11 cellular contexts compared by ENCODE assay signal in the genomic region with DNA sequence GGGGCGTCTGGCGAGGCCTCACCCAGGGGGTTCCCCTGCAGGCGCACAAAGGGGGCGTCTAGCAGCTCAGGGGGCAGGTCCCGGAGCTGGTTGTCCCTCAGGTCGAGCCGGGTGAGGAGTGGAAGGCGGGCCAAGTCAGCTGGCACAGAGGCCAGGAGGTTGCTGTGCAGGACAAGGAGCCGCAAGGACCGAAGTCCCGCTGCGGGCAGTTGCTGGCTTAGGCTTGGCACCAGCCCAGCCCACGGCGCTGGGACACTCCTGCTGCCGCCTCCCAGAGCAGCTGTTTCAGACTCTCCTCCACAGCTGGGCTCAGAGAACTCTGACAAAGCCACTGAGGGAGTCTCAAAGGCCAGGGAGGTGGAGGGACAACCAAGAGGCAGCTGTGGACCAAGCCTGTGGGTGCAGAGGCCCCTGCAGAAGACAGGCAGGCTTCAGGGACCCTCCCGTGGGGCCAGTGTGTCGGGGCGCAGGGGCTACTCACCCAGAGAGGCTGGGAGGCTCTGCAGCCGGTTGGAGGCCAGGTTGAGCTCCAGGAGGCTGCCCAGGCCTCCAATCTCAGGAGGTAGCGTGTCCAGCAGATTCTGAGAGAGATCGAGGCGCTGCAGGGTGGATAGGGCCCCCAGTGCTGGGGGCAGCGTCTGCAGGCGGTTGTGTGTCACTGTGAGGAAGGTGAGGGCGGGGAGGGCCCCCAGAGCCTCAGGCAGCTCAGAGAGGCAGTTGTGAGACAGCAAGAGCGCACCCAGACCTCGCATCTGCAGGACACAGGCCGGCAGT. TPM values are rescaled to one million over a fixed set of nuclear protein-coding genes. Genes with fewer than 3 reads are reported as not detected.
A peak's percentile ranks its signal among the peaks of the same experiment; 100 is the strongest.
DNase-seq lines count a peak whose midpoint lies in the region; ATAC-seq and TF ChIP-seq lines count a peak whose summit lies in the region.
"Had no signal": no experiment of that assay in that cellular context is flagged by ENCODE, and none has a peak within 500 bp of the region (broad histone marks: within the 10 kb centered on the region; RNA-seq: fewer than 3 reads in every experiment).

No MANE protein-coding gene starts in this region.

- H3K36me3 Mint-ChIP-seq in activated naive CD8-positive, alpha-beta T cell treated with anti-CD3 and anti-CD28 coated beads, Interleukin-2, amount 10 ng/mL, durations not matched to agents 7 days and 5 days = peaks cover 3% of the 10 kb centered on the region
- H3K36me3 Mint-ChIP-seq in activated naive CD8-positive, alpha-beta T cell treated with anti-CD3 and anti-CD28 coated beads for 36 hours = peaks cover 6% of the 10 kb centered on the region
- H3K36me3 Mint-ChIP-seq in activated CD8-positive, alpha-beta T cell treated with anti-CD3 and anti-CD28 coated beads for 36 hours (ENCODE audit: low read depth) = peaks cover 3% of the 10 kb centered on the region
- no peaks in the 10 kb centered on the region for H3K36me3 Mint-ChIP-seq in stimulated activated effector memory CD8-positive, alpha-beta T cell treated with anti-CD3 and anti-CD28 coated beads, Interleukin-12 subunit alpha, Interleukin-12 subunit beta, amount 100 ng/mL, for 72 hours

- intact Hi-C loops in activated CD8-positive, alpha-beta T cell treated with anti-CD3 and anti-CD28 coated beads for 36 hours (cut with micrococcal nuclease) = no loop called here

- POLR2A ChIA-PET in activated naive CD8-positive, alpha-beta T cell treated with anti-CD3 and anti-CD28 coated beads, Interleukin-2, amount 10 ng/mL, durations not matched to agents 7 days and 5 days (lab: Charles Lee) = interaction anchor here (2.9 kb wide), 2 partner anchors 16 to 40 kb away, joined by 9 to 13 read pairs; partner anchors contain the start of genes PNPLA2, POLR2L and TSPAN4
- POLR2A ChIA-PET in activated CD8-positive, alpha-beta T cell treated with anti-CD3 and anti-CD28 coated beads for 36 hours (lab: Charles Lee) = interaction anchor here (1.0 to 3.5 kb wide), 3 partner anchors 9 to 16 kb away, joined by 3 to 22 read pairs (median 3); partner anchors contain the start of gene PNPLA2

- H3K27me3 Mint-ChIP-seq in activated naive CD8-positive, alpha-beta T cell treated with anti-CD3 and anti-CD28 coated beads, Interleukin-2, amount 10 ng/mL, durations not matched to agents 7 days and 5 days = no peaks in the 10 kb centered on the region
- H3K27me3 Mint-ChIP-seq in activated naive CD8-positive, alpha-beta T cell treated with anti-CD3 and anti-CD28 coated beads for 36 hours = no peaks in the 10 kb centered on the region
- no peaks in the 10 kb centered on the region for H3K27me3 Mint-ChIP-seq in activated CD8-positive, alpha-beta T cell treated with anti-CD3 and anti-CD28 coated beads for 36 hours

- no peak overlapping the region for H3K27ac Mint-ChIP-seq in activated naive CD8-positive, alpha-beta T cell treated with anti-CD3 and anti-CD28 coated beads, Interleukin-2, amount 10 ng/mL, durations not matched to agents 7 days and 5 days
- no peak overlapping the region for H3K27ac Mint-ChIP-seq in activated naive CD8-positive, alpha-beta T cell treated with anti-CD3 and anti-CD28 coated beads for 36 hours
- H3K27ac Mint-ChIP-seq in activated CD8-positive, alpha-beta T cell treated with anti-CD3 and anti-CD28 coated beads for 36 hours = no peak overlapping the region
- no peak overlapping the region for H3K27ac Mint-ChIP-seq in stimulated activated effector memory CD8-positive, alpha-beta T cell treated with anti-CD3 and anti-CD28 coated beads, Interleukin-12 subunit alpha, Interleukin-12 subunit beta, amount 100 ng/mL, for 72 hours

- H3K9me3 Mint-ChIP-seq in activated naive CD8-positive, alpha-beta T cell treated with anti-CD3 and anti-CD28 coated beads, Interleukin-2, amount 10 ng/mL, durations not matched to agents 7 days and 5 days = no peaks in the 10 kb centered on the region
- H3K9me3 Mint-ChIP-seq in activated naive CD8-positive, alpha-beta T cell treated with anti-CD3 and anti-CD28 coated beads for 36 hours = no peaks in the 10 kb centered on the region
- H3K9me3 Mint-ChIP-seq in activated CD8-positive, alpha-beta T cell treated with anti-CD3 and anti-CD28 coated beads for 36 hours = no peaks in the 10 kb centered on the region
- H3K9me3 Mint-ChIP-seq in stimulated activated effector memory CD8-positive, alpha-beta T cell treated with anti-CD3 and anti-CD28 coated beads, Interleukin-12 subunit alpha, Interleukin-12 subunit beta, amount 100 ng/mL, for 72 hours = no peaks in the 10 kb centered on the region

- no peak for DNase-seq in activated naive CD8-positive, alpha-beta T cell treated with anti-CD3 and anti-CD28 coated beads, Interleukin-2, amount 10 ng/mL, durations not matched to agents 7 days and 5 days
- DNase-seq in activated naive CD8-positive, alpha-beta T cell treated with anti-CD3 and anti-CD28 coated beads for 36 hours = no peak
- no peak for DNase-seq in activated CD8-positive, alpha-beta T cell treated with anti-CD3 and anti-CD28 coated beads for 36 hours
- DNase-seq in stimulated activated effector memory CD8-positive, alpha-beta T cell treated with anti-CD3 and anti-CD28 coated beads, Interleukin-12 subunit alpha, Interleukin-12 subunit beta, amount 100 ng/mL, for 72 hours (ENCODE audit: low spot score in 2 of 2) = no peak
- no peak for DNase-seq in NCI-H1417 (lab: John Stamatoyannopoulos, UW)
- DNase-seq: C1 segment of cervical spinal cord; NCI-H2081 treated with DMSO at 0.1 percent for 48 hours; NK-92 treated with Interleukin-12 subunit alpha and Interleukin-12 subunit beta, amount 100 ng/mL, for 24 hours; psoas muscle had no signal

- ATAC-seq in activated naive CD8-positive, alpha-beta T cell treated with anti-CD3 and anti-CD28 coated beads, Interleukin-2, amount 10 ng/mL, durations not matched to agents 7 days and 5 days (ENCODE audit: low read depth) = no peak
- no peak for ATAC-seq in activated CD8-positive, alpha-beta T cell treated with anti-CD3 and anti-CD28 coated beads for 36 hours
- no peak for ATAC-seq in stimulated activated effector memory CD8-positive, alpha-beta T cell treated with anti-CD3 and anti-CD28 coated beads, Interleukin-12 subunit alpha, Interleukin-12 subunit beta, amount 100 ng/mL, for 72 hours
- no peak for ATAC-seq in GM18502 (IDR thresholded peaks at IDR 0.05; ENCODE audit: poor library complexity, unreplicated experiment)
- ATAC-seq: K562, psoas muscle had no signal

- H3K4me1 Mint-ChIP-seq in activated naive CD8-positive, alpha-beta T cell treated with anti-CD3 and anti-CD28 coated beads, Interleukin-2, amount 10 ng/mL, durations not matched to agents 7 days and 5 days = peaks cover 6% of the 10 kb centered on the region
- peaks cover 19% of the 10 kb centered on the region for H3K4me1 Mint-ChIP-seq in activated naive CD8-positive, alpha-beta T cell treated with anti-CD3 and anti-CD28 coated beads for 36 hours
- H3K4me1 Mint-ChIP-seq in activated CD8-positive, alpha-beta T cell treated with anti-CD3 and anti-CD28 coated beads for 36 hours (ENCODE audit: low read depth) = peaks cover 2% of the 10 kb centered on the region
- H3K4me1 Mint-ChIP-seq in stimulated activated effector memory CD8-positive, alpha-beta T cell treated with anti-CD3 and anti-CD28 coated beads, Interleukin-12 subunit alpha, Interleukin-12 subunit beta, amount 100 ng/mL, for 72 hours = peaks cover 9% of the 10 kb centered on the region

- no peak for TF ChIP-seq CTCF in activated CD8-positive, alpha-beta T cell treated with anti-CD3 and anti-CD28 coated beads for 36 hours (IDR thresholded peaks at IDR 0.05)

- CTCF ChIA-PET in activated CD8-positive, alpha-beta T cell treated with anti-CD3 and anti-CD28 coated beads for 36 hours (lab: Charles Lee) = no interaction called here

- peak overlapping the region; percentile 84 for H3K4me3 Mint-ChIP-seq in activated naive CD8-positive, alpha-beta T cell treated with anti-CD3 and anti-CD28 coated beads, Interleukin-2, amount 10 ng/mL, durations not matched to agents 7 days and 5 days
- H3K4me3 Mint-ChIP-seq in activated naive CD8-positive, alpha-beta T cell treated with anti-CD3 and anti-CD28 coated beads for 36 hours = no peak overlapping the region
- peak overlapping the region; percentile 38 for H3K4me3 Mint-ChIP-seq in activated CD8-positive, alpha-beta T cell treated with anti-CD3 and anti-CD28 coated beads for 36 hours
- H3K4me3 Mint-ChIP-seq in stimulated activated effector memory CD8-positive, alpha-beta T cell treated with anti-CD3 and anti-CD28 coated beads, Interleukin-12 subunit alpha, Interleukin-12 subunit beta, amount 100 ng/mL, for 72 hours = peak overlapping the region; percentile 74

RNA-seq across cellular contexts. Expression of gene PIDD1, which starts 2.2 kb away (rescaled TPM):
- total RNA-seq in activated naive CD8-positive, alpha-beta T cell treated with anti-CD3 and anti-CD28 coated beads, Interleukin-2, amount 10 ng/mL, durations not matched to agents 7 days and 5 days = 10 to 100 TPM; 53.4 to 53.6 TPM
- total RNA-seq in activated naive CD8-positive, alpha-beta T cell treated with anti-CD3 and anti-CD28 coated beads for 36 hours = 10 to 100 TPM; 29.4 to 30.5 TPM
- total RNA-seq in activated CD8-positive, alpha-beta T cell treated with anti-CD3 and anti-CD28 coated beads for 36 hours = 10 to 100 TPM; 29.9 to 30.6 TPM

RNA-seq across cellular contexts. Expression of gene SLC25A22, which starts 4.8 kb away (rescaled TPM):
- 10 to 100 TPM; 35.1 to 35.8 TPM for total RNA-seq in activated naive CD8-positive, alpha-beta T cell treated with anti-CD3 and anti-CD28 coated beads, Interleukin-2, amount 10 ng/mL, durations not matched to agents 7 days and 5 days
- total RNA-seq in activated naive CD8-positive, alpha-beta T cell treated with anti-CD3 and anti-CD28 coated beads for 36 hours = 10 to 100 TPM; 54.4 to 56.5 TPM
- 10 to 100 TPM; 33.3 to 36.7 TPM for total RNA-seq in activated CD8-positive, alpha-beta T cell treated with anti-CD3 and anti-CD28 coated beads for 36 hours

RNA-seq across cellular contexts. Expression of gene RPLP2, which starts 6.9 kb away (rescaled TPM):
- 1,000 to 10,000 TPM; 2,888 to 3,019 TPM for total RNA-seq in activated naive CD8-positive, alpha-beta T cell treated with anti-CD3 and anti-CD28 coated beads, Interleukin-2, amount 10 ng/mL, durations not matched to agents 7 days and 5 days
- total RNA-seq in activated naive CD8-positive, alpha-beta T cell treated with anti-CD3 and anti-CD28 coated beads for 36 hours = 1,000 to 10,000 TPM; 3,139 to 3,274 TPM
- total RNA-seq in activated CD8-positive, alpha-beta T cell treated with anti-CD3 and anti-CD28 coated beads for 36 hours = 1,000 to 10,000 TPM; 3,638 to 3,686 TPM

RNA-seq across cellular contexts. Expression of gene CEND1, which starts 13.0 kb away (rescaled TPM):
- under 1 TPM in 1 of 2 experiments, not detected in 1; 0.37 TPM for total RNA-seq in activated naive CD8-positive, alpha-beta T cell treated with anti-CD3 and anti-CD28 coated beads, Interleukin-2, amount 10 ng/mL, durations not matched to agents 7 days and 5 days
- 1 to 10 TPM in 1 of 2 experiments, under 1 TPM in 1; 0.94 to 1.0 TPM for total RNA-seq in activated naive CD8-positive, alpha-beta T cell treated with anti-CD3 and anti-CD28 coated beads for 36 hours
- under 1 TPM; 0.20 to 0.25 TPM for total RNA-seq in activated CD8-positive, alpha-beta T cell treated with anti-CD3 and anti-CD28 coated beads for 36 hours

RNA-seq across cellular contexts. Expression of gene PNPLA2, which starts 15.8 kb away (rescaled TPM):
- 100 to 1,000 TPM; 110 to 125 TPM for total RNA-seq in activated naive CD8-positive, alpha-beta T cell treated with anti-CD3 and anti-CD28 coated beads, Interleukin-2, amount 10 ng/mL, durations not matched to agents 7 days and 5 days
- 10 to 100 TPM; 32.7 to 34.7 TPM for total RNA-seq in activated naive CD8-positive, alpha-beta T cell treated with anti-CD3 and anti-CD28 coated beads for 36 hours
- 10 to 100 TPM; 29.7 to 32.0 TPM for total RNA-seq in activated CD8-positive, alpha-beta T cell treated with anti-CD3 and anti-CD28 coated beads for 36 hours
